In the genomic region with DNA sequence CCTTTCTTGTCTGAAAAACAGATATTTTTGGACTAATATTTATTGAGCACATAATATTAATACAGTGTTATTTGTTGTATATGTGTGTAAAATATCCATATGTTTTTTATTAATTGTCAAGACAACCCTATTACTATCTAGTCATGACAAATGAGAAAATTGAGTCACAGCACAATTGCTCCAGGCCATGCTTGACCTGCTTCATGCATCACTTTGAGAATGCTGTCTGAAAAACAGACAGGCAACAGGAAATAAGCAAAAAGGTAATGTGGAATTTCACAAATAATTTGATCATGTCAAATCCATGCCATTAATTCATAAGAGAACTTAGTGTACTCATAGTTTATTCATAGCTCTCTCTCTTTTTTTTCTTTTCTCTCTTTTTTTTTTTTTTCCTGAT, we compare ENCODE assay signal across 20 cellular contexts.
"Had no signal": no experiment of that assay in that cellular context is flagged by ENCODE, and none has a peak within 500 bp of the region (broad histone marks: within the 10 kb centered on the region; RNA-seq: fewer than 3 reads in every experiment).

No MANE protein-coding gene starts in this region.

- H3K4me1 Mint-ChIP-seq: activated CD4-positive, alpha-beta T cell treated with anti-CD3 and anti-CD28 coated beads for 36 hours; brain; central memory CD8-positive, alpha-beta T cell; stimulated activated naive B cell treated with anti-CD40 and anti-IgM and Interleukin-4, amounts not matched to agents 10 μg/mL and 1 μg/mL and 100 μg/mL, for 72 hours had no signal

- ATAC-seq: activated CD4-positive, alpha-beta T cell treated with anti-CD3 and anti-CD28 coated beads for 36 hours; esophagus mucosa; gastroesophageal sphincter; left colon; lower lobe of right lung; natural killer cell treated with Interleukin-12 subunit alpha and Interleukin-12 subunit beta and Interleukin-15 and Interleukin-18, amount 100 ng/mL, for 72 hours; stimulated activated naive B cell treated with anti-CD40 and anti-IgM and Interleukin-4, amounts not matched to agents 10 μg/mL and 1 μg/mL and 100 μg/mL, for 72 hours; upper lobe of right lung; WTC11 had no signal

- H3K27ac Mint-ChIP-seq: activated CD4-positive, alpha-beta T cell treated with anti-CD3 and anti-CD28 coated beads for 36 hours; activated naive CD8-positive, alpha-beta T cell; activated T-helper 1 cell treated with anti-CD3 and anti-CD28 coated beads, Interleukin-12 subunit alpha, Interleukin-12 subunit beta, Interleukin-2, Interleukin-4 antibody, amounts not matched to agents 30 ng/mL and 10 ng/mL and 1 ng/mL, durations not matched to agents 14 hours and 24 hours and 36 hours; brain; natural killer cell treated with Interleukin-12 subunit alpha and Interleukin-12 subunit beta and Interleukin-15 and Interleukin-18, amount 100 ng/mL, for 72 hours; stimulated activated naive B cell treated with anti-CD40 and anti-IgM and Interleukin-4, amounts not matched to agents 10 μg/mL and 1 μg/mL and 100 μg/mL, for 72 hours; T-helper 2 cell treated with Interferon-gamma antibody and Interleukin-4, amounts not matched to agents 5 μg/mL and 100 μg/mL, for 36 hours; WTC11 had no signal

- H3K9me3 Mint-ChIP-seq: activated T-helper 1 cell treated with anti-CD3 and anti-CD28 coated beads, Interleukin-12 subunit alpha, Interleukin-12 subunit beta, Interleukin-2, Interleukin-4 antibody, amounts not matched to agents 30 ng/mL and 10 ng/mL and 1 ng/mL, durations not matched to agents 14 hours and 24 hours and 36 hours; brain; stimulated activated naive B cell treated with anti-CD40 and anti-IgM and Interleukin-4, amounts not matched to agents 10 μg/mL and 1 μg/mL and 100 μg/mL, for 72 hours; T-helper 2 cell treated with Interferon-gamma antibody and Interleukin-4, amounts not matched to agents 5 μg/mL and 100 μg/mL, for 36 hours had no signal

- DNase-seq: activated CD4-positive, alpha-beta T cell treated with anti-CD3 and anti-CD28 coated beads for 36 hours; activated CD4-positive, alpha-beta T cell treated with anti-CD3 and anti-CD28 coated beads, Interleukin-2, amount 50 U/mL, for 48 hours; activated T-cell treated with anti-CD3 and anti-CD28 coated beads for 4 hours; amygdala; colonic mucosa; left colon; lower lobe of right lung; posterior cingulate gyrus; stimulated activated naive B cell treated with anti-CD40 and anti-IgM and Interleukin-4, amounts not matched to agents 10 μg/mL and 1 μg/mL and 100 μg/mL, for 72 hours; upper lobe of right lung had no signal

- H3K36me3 Mint-ChIP-seq: activated naive CD8-positive, alpha-beta T cell; brain; natural killer cell treated with Interleukin-12 subunit alpha and Interleukin-12 subunit beta and Interleukin-15 and Interleukin-18, amount 100 ng/mL, for 72 hours; stimulated activated naive B cell treated with anti-CD40 and anti-IgM and Interleukin-4, amounts not matched to agents 10 μg/mL and 1 μg/mL and 100 μg/mL, for 72 hours had no signal

- H3K27ac ChIP-seq: colonic mucosa, gastroesophageal sphincter, lower lobe of right lung, thoracic aorta, upper lobe of right lung had no signal

- H3K4me1 ChIP-seq: colonic mucosa, gastroesophageal sphincter, lower lobe of right lung, upper lobe of right lung had no signal

- H3K9me3 ChIP-seq: colonic mucosa, gastroesophageal sphincter, lower lobe of right lung, thoracic aorta, upper lobe of right lung had no signal

- H3K27me3 ChIP-seq: colonic mucosa, gastroesophageal sphincter, upper lobe of right lung had no signal

- H3K4me3 ChIP-seq: colonic mucosa, gastroesophageal sphincter, lower lobe of right lung, thoracic aorta, upper lobe of right lung had no signal

- H3K27me3 Mint-ChIP-seq: activated CD4-positive, alpha-beta T cell treated with anti-CD3 and anti-CD28 coated beads for 36 hours; activated naive CD8-positive, alpha-beta T cell; brain; central memory CD8-positive, alpha-beta T cell; natural killer cell treated with Interleukin-12 subunit alpha and Interleukin-12 subunit beta and Interleukin-15 and Interleukin-18, amount 100 ng/mL, for 72 hours; stimulated activated naive B cell treated with anti-CD40 and anti-IgM and Interleukin-4, amounts not matched to agents 10 μg/mL and 1 μg/mL and 100 μg/mL, for 72 hours had no signal

- H3K36me3 ChIP-seq: colonic mucosa, gastroesophageal sphincter, lower lobe of right lung, thoracic aorta, upper lobe of right lung had no signal

- H3K4me3 Mint-ChIP-seq: activated CD4-positive, alpha-beta T cell treated with anti-CD3 and anti-CD28 coated beads for 36 hours; activated naive CD8-positive, alpha-beta T cell; activated T-helper 1 cell treated with anti-CD3 and anti-CD28 coated beads, Interleukin-12 subunit alpha, Interleukin-12 subunit beta, Interleukin-2, Interleukin-4 antibody, amounts not matched to agents 30 ng/mL and 10 ng/mL and 1 ng/mL, durations not matched to agents 14 hours and 24 hours and 36 hours; brain; central memory CD8-positive, alpha-beta T cell; natural killer cell treated with Interleukin-12 subunit alpha and Interleukin-12 subunit beta and Interleukin-15 and Interleukin-18, amount 100 ng/mL, for 72 hours; stimulated activated naive B cell treated with anti-CD40 and anti-IgM and Interleukin-4, amounts not matched to agents 10 μg/mL and 1 μg/mL and 100 μg/mL, for 72 hours; T-helper 2 cell treated with Interferon-gamma antibody and Interleukin-4, amounts not matched to agents 5 μg/mL and 100 μg/mL, for 36 hours; WTC11 had no signal
